16 cellular contexts compared by ENCODE assay signal in genomic region chr19:2574478-2574931, GRCh38.
DNase-seq lines count a peak whose midpoint lies in the region; ATAC-seq and TF ChIP-seq lines count a peak whose summit lies in the region.
"Had no signal": no experiment of that assay in that cellular context is flagged by ENCODE, and none has a peak within 500 bp of the region (broad histone marks: within the 10 kb centered on the region; RNA-seq: fewer than 3 reads in every experiment).

No MANE protein-coding gene starts in this region.

- H3K27ac Mint-ChIP-seq in naive B cell (peak overlapping the region in 5 of 6 donors; percentile 30 to 91 (median 63)), type B pancreatic cell (peak overlapping the region; percentile 44)

- no peak for ATAC-seq in heart left ventricle
- no peak for ATAC-seq in naive B cell (ENCODE audit: low read depth in 2 of 2)
- ATAC-seq in GM18870 (IDR thresholded peaks at IDR 0.05; ENCODE audit: unreplicated experiment), result no peak
- ATAC-seq in SK-N-SH treated with all-trans-retinoic acid at 6 μM for 48 hours, result no peak
- ATAC-seq: PC-3 had no signal

- H3K27me3 ChIP-seq in heart left ventricle (no peaks in the 10 kb centered on the region), ascending aorta (no peaks in the 10 kb centered on the region)

- peaks cover 2 to 6% (median 5%) of the 10 kb centered on the region in 7 donors for H3K9me3 Mint-ChIP-seq in naive B cell
- H3K9me3 Mint-ChIP-seq in type B pancreatic cell, result peaks cover 4% of the 10 kb centered on the region

- H3K36me3 ChIP-seq in heart left ventricle, result no peaks in the 10 kb centered on the region
- no peaks in the 10 kb centered on the region for H3K36me3 ChIP-seq in ascending aorta

- peaks cover 19 to 33% (median 30%) of the 10 kb centered on the region in 3 donors for H3K4me1 Mint-ChIP-seq in naive B cell
- peaks cover 8% of the 10 kb centered on the region for H3K4me1 Mint-ChIP-seq in type B pancreatic cell (ENCODE audit: unreplicated experiment)

- TF ChIP-seq CTCF in heart left ventricle (IDR thresholded peaks at IDR 0.05) (no peak), ascending aorta (IDR thresholded peaks at IDR 0.05) (no peak), type B pancreatic cell (conservative IDR thresholded peaks at IDR 0.05) (no peak), GM10248 (IDR thresholded peaks at IDR 0.05; ENCODE audit: control extremely low read depth, extremely low read depth, low read depth, missing control alignments) (no peak)

- H3K36me3 Mint-ChIP-seq in naive B cell, result peaks cover 12 to 20% of the 10 kb centered on the region in 2 donors
- H3K36me3 Mint-ChIP-seq in type B pancreatic cell, result no peaks in the 10 kb centered on the region
- H3K36me3 Mint-ChIP-seq: CD4-positive, CD25-positive, alpha-beta regulatory T cell had no signal

- DNase-seq in cardiac septum (ENCODE audit: low spot score) (peak; percentile 68), heart left ventricle (no peak), ascending aorta (ENCODE audit: low spot score in 2 of 2) (peak; percentile 7 to 53), naive B cell (no peak), type B pancreatic cell (ENCODE audit: extremely low spot score, unreplicated experiment) (no peak), GM10248 (ENCODE audit: extremely low spot score) (no peak)
- DNase-seq: Calu3; CD4-positive, CD25-positive, alpha-beta regulatory T cell; DMS79 treated with DMSO at 0.1 percent for 48 hours; Kasumi-1; NCI-H1105 treated with DMSO at 0.1 percent for 48 hours; NCI-H187; NCI-H446; PC-3 had no signal

- H3K9me3 ChIP-seq in heart left ventricle (peaks cover 0 to 4% (median 0%) of the 10 kb centered on the region in 12 donors), ascending aorta (no peaks in the 10 kb centered on the region)

- no peaks in the 10 kb centered on the region for H3K27me3 Mint-ChIP-seq in naive B cell
- no peaks in the 10 kb centered on the region for H3K27me3 Mint-ChIP-seq in type B pancreatic cell

- peak overlapping the region in 1 of 8 donors; percentile 59 for H3K4me3 Mint-ChIP-seq in naive B cell
- H3K4me3 Mint-ChIP-seq in type B pancreatic cell, result no peak overlapping the region
- H3K4me3 Mint-ChIP-seq: CD4-positive, CD25-positive, alpha-beta regulatory T cell had no signal

- intact Hi-C loops in cardiac septum (cut with DNase I) (no loop called here), heart left ventricle (cut with DNase I) (no loop called here), ascending aorta (cut with DNase I) (no loop called here)

- H3K4me1 ChIP-seq in heart left ventricle (peaks cover 8 to 42% (median 27%) of the 10 kb centered on the region in 12 donors), ascending aorta (peaks cover 13 to 34% of the 10 kb centered on the region in 2 donors)

- H3K27ac ChIP-seq in heart left ventricle (no peak overlapping the region), ascending aorta (no peak overlapping the region)

- WGBS in heart left ventricle, 4 donors, result 87 to 90% (median 88%) methylated on average over 15 of the region's 15 CpGs

- H3K4me3 ChIP-seq in heart left ventricle (no peak overlapping the region), ascending aorta (no peak overlapping the region)

- POLR2A ChIA-PET in GM10248 (lab: Yijun Ruan, JAX), result no interaction called here

- CTCF ChIA-PET in GM10248 (lab: Yijun Ruan, JAX), result interaction anchor here (0.7 to 1.1 kb wide), 2 partner anchors 21 to 37 kb away, joined by 3 to 4 read pairs; no protein-coding TSS in a partner anchor

- TF ChIP-seq POLR2A in heart left ventricle (IDR thresholded peaks at IDR 0.05), result no peak

TF ChIP-seq in SK-N-SH treated with all-trans-retinoic acid at 6 μM for 48 hours, 23 proteins besides CTCF, POLR2A, EP300 and RAD21:
- no peak for TF ChIP-seq RARB (CRISPR knock-in tag; IDR thresholded peaks at IDR 0.05)

Comparison
In these comparisons a context has a peak if more than half of its experiments do, and no peak if none do; other contexts are left out.
1. DNase-seq: peak in cardiac septum (single experiment) and ascending aorta (2 of 2); none in heart left ventricle (0 of 5), naive B cell (single experiment), type B pancreatic cell (single experiment) and GM10248 (single experiment).